16 cellular contexts compared by ENCODE assay signal in genomic region chr17:75147878-75148546, GRCh38. TPM values are rescaled to one million over a fixed set of nuclear protein-coding genes. Genes with fewer than 3 reads are reported as not detected.
A peak's percentile ranks its signal among the peaks of the same experiment; 100 is the strongest.
DNase-seq lines count a peak whose midpoint lies in the region; ATAC-seq and TF ChIP-seq lines count a peak whose summit lies in the region.
"Had no signal": no experiment of that assay in that cellular context is flagged by ENCODE, and none has a peak within 500 bp of the region (broad histone marks: within the 10 kb centered on the region; RNA-seq: fewer than 3 reads in every experiment).

No MANE protein-coding gene starts in this region.

- CTCF ChIA-PET in MCF 10A (lab: Yijun Ruan, JAX) = interaction anchor here (0.6 to 1.5 kb wide), 3 partner anchors 18 to 34 kb away, joined by 3 to 4 read pairs (median 3); no protein-coding TSS in a partner anchor

- no peak for TF ChIP-seq POLR2A in breast epithelium (IDR thresholded peaks at IDR 0.05)

- intact Hi-C loops in MCF 10A (cut with micrococcal nuclease) = no loop called here
- intact Hi-C loops in breast epithelium (cut with DNase I; ENCODE audit: low total_unique reads) = no loop called here

- POLR2A ChIA-PET in MCF 10A (lab: Yijun Ruan, JAX) = interaction anchor here (1.2 to 4.4 kb wide), 3 partner anchors 10 to 23 kb away, joined by 3 to 22 read pairs (median 6); partner anchors contain the start of gene NT5C

- no peak overlapping the region for H3K4me3 Mint-ChIP-seq in MCF 10A (ENCODE audit: unreplicated experiment)
- no peak overlapping the region for H3K4me3 Mint-ChIP-seq in activated naive CD8-positive, alpha-beta T cell treated with anti-CD3 and anti-CD28 coated beads for 36 hours

- BruUV-seq in MCF 10A (replicated peaks; lab: Mats Ljungman, UMichigan) = no TSS peak

- H3K4me1 ChIP-seq in breast epithelium = no peaks in the 10 kb centered on the region
- peaks cover 19% of the 10 kb centered on the region for H3K4me1 ChIP-seq in mucosa of stomach (ENCODE audit: control insufficient read depth, insufficient read depth, low read length)
- H3K4me1 ChIP-seq: uterus had no signal

- H3K9ac ChIP-seq in mucosa of stomach (ENCODE audit: low read length) = peak overlapping the region; percentile 9
- H3K9ac ChIP-seq: KMS-11 had no signal

- no peaks in the 10 kb centered on the region for H3K27me3 Mint-ChIP-seq in MCF 10A (ENCODE audit: insufficient read depth, unreplicated experiment)
- no peaks in the 10 kb centered on the region for H3K27me3 Mint-ChIP-seq in activated naive CD8-positive, alpha-beta T cell treated with anti-CD3 and anti-CD28 coated beads for 36 hours

- H3K36me3 ChIP-seq in breast epithelium (no peaks in the 10 kb centered on the region), mucosa of stomach (ENCODE audit: control insufficient read depth, insufficient read depth, low read length) (peaks cover 10% of the 10 kb centered on the region)
- H3K36me3 ChIP-seq: uterus had no signal

- peak overlapping the region; percentile 61 for H3K27ac Mint-ChIP-seq in MCF 10A (ENCODE audit: low read depth, unreplicated experiment)
- peak overlapping the region; percentile 18 for H3K27ac Mint-ChIP-seq in activated naive CD8-positive, alpha-beta T cell treated with anti-CD3 and anti-CD28 coated beads for 36 hours

- peaks cover 64% of the 10 kb centered on the region for H3K36me3 Mint-ChIP-seq in MCF 10A (ENCODE audit: insufficient read depth, unreplicated experiment)
- H3K36me3 Mint-ChIP-seq in activated naive CD8-positive, alpha-beta T cell treated with anti-CD3 and anti-CD28 coated beads for 36 hours = peaks cover 46% of the 10 kb centered on the region

- H3K27me3 ChIP-seq in breast epithelium (no peaks in the 10 kb centered on the region), mucosa of stomach (ENCODE audit: control insufficient read depth, insufficient read depth, low read length) (no peaks in the 10 kb centered on the region)
- H3K27me3 ChIP-seq: uterus had no signal

- H3K4me3 ChIP-seq in breast epithelium (no peak overlapping the region), mucosa of stomach (ENCODE audit: low read length) (no peak overlapping the region)
- H3K4me3 ChIP-seq: psoas muscle, uterus had no signal

- DNase-seq in MCF 10A (ENCODE audit: unreplicated experiment) (no peak), breast epithelium (ENCODE audit: low spot score in 2 of 2) (no peak), globus pallidus (ENCODE audit: low spot score) (no peak)
- no peak for DNase-seq in activated naive CD8-positive, alpha-beta T cell treated with anti-CD3 and anti-CD28 coated beads for 36 hours
- DNase-seq in effector CD8-positive, alpha-beta T cell (lab: John Stamatoyannopoulos, UW) = no peak
- DNase-seq: NCI-H187; NCI-H526; RPMI8226; stimulated activated CD4-positive, alpha-beta T cell treated with anti-CD3 and anti-CD28 coated beads, Interleukin-1b, Interleukin-23, amount 100 ng/mL, for 48 hours; uterus had no signal

- H3K27ac ChIP-seq in breast epithelium = no peak overlapping the region
- H3K27ac ChIP-seq: C4-2B, KMS-11, psoas muscle, uterus had no signal

- no peaks in the 10 kb centered on the region for H3K9me3 Mint-ChIP-seq in MCF 10A (ENCODE audit: unreplicated experiment)
- no peaks in the 10 kb centered on the region for H3K9me3 Mint-ChIP-seq in activated naive CD8-positive, alpha-beta T cell treated with anti-CD3 and anti-CD28 coated beads for 36 hours

- H3K9me3 ChIP-seq in breast epithelium (no peaks in the 10 kb centered on the region), mucosa of stomach (ENCODE audit: control insufficient read depth, low read length) (no peaks in the 10 kb centered on the region)
- H3K9me3 ChIP-seq: psoas muscle, uterus had no signal

- no peaks in the 10 kb centered on the region for H3K4me1 Mint-ChIP-seq in MCF 10A (ENCODE audit: insufficient read depth, unreplicated experiment)
- peaks cover 16% of the 10 kb centered on the region for H3K4me1 Mint-ChIP-seq in activated naive CD8-positive, alpha-beta T cell treated with anti-CD3 and anti-CD28 coated beads for 36 hours

- TF ChIP-seq CTCF in MCF 10A (IDR thresholded peaks at IDR 0.05; ENCODE audit: unreplicated experiment) (no peak), breast epithelium (IDR thresholded peaks at IDR 0.05) (no peak)

- no peak for ATAC-seq in GM18873 (IDR thresholded peaks at IDR 0.05; ENCODE audit: low FRiP score, unreplicated experiment)
- ATAC-seq in GM21515 (IDR thresholded peaks at IDR 0.05; ENCODE audit: unreplicated experiment) = no peak
- ATAC-seq: psoas muscle had no signal

RNA-seq across cellular contexts. Expression of gene JPT1, which starts 6.3 kb away (rescaled TPM):
- total RNA-seq in MCF 10A (2022) (342 and 360 TPM in 2 replicates), breast epithelium (10 to 100 TPM in 2 of 3 donors, 1 to 10 TPM in 1; 9.9 to 30.5 (median 24.9) TPM)
- total RNA-seq in activated naive CD8-positive, alpha-beta T cell treated with anti-CD3 and anti-CD28 coated beads for 36 hours = 100 to 1,000 TPM; 245 to 250 TPM

RNA-seq across cellular contexts. Expression of gene NT5C, which starts 16.5 kb away (rescaled TPM):
- total RNA-seq in MCF 10A (2022) = 105 and 113 TPM in 2 replicates
- total RNA-seq in breast epithelium = 100 to 1,000 TPM in 1 of 3 donors, 10 to 100 TPM in 2; 79.6 to 106 (median 91.4) TPM
- total RNA-seq in activated naive CD8-positive, alpha-beta T cell treated with anti-CD3 and anti-CD28 coated beads for 36 hours = 10 to 100 TPM; 71.2 to 74.8 TPM

RNA-seq across cellular contexts. Expression of gene SUMO2, which starts 34.7 kb away (rescaled TPM):
- total RNA-seq in MCF 10A (2022) = 186 and 194 TPM in 2 replicates
- total RNA-seq in breast epithelium = 10 to 100 TPM; 68.8 to 78.6 (median 74.6) TPM
- 100 to 1,000 TPM; 623 to 655 TPM for total RNA-seq in activated naive CD8-positive, alpha-beta T cell treated with anti-CD3 and anti-CD28 coated beads for 36 hours

RNA-seq across cellular contexts. Expression of gene ARMC7, which starts 38.2 kb away (rescaled TPM):
- total RNA-seq in MCF 10A (2022) = 9.3 and 13.3 TPM in 2 replicates
- 1 to 10 TPM; 3.4 to 6.7 (median 5.6) TPM for total RNA-seq in breast epithelium
- 1 to 10 TPM; 6.5 to 6.6 TPM for total RNA-seq in activated naive CD8-positive, alpha-beta T cell treated with anti-CD3 and anti-CD28 coated beads for 36 hours

RNA-seq across cellular contexts. Expression of gene NUP85, which starts 57.5 kb away (rescaled TPM):
- total RNA-seq in MCF 10A (2022) (42.3 and 49.2 TPM in 2 replicates), breast epithelium (10 to 100 TPM; 37.1 to 40.2 (median 37.7) TPM)
- total RNA-seq in activated naive CD8-positive, alpha-beta T cell treated with anti-CD3 and anti-CD28 coated beads for 36 hours = 100 to 1,000 TPM; 134 to 137 TPM

Comparison
In these comparisons a context has a peak if more than half of its experiments do, and no peak if none do; other contexts are left out.
1. RNA of gene JPT1, which starts 6.3 kb away (total RNA-seq): 342 to 360 TPM in MCF 10A and 245 to 250 TPM in activated naive CD8-positive, alpha-beta T cell treated with anti-CD3 and anti-CD28 coated beads for 36 hours; 9.9 to 30.5 TPM in breast epithelium; every median in the first group is over 4 times any median in the second.